11 cellular contexts compared by ENCODE assay signal in genomic region chr4:3040447-3041191, GRCh38. TPM values are rescaled to one million over a fixed set of nuclear protein-coding genes. Genes with fewer than 3 reads are reported as not detected.
DNase-seq lines count a peak whose midpoint lies in the region; ATAC-seq and TF ChIP-seq lines count a peak whose summit lies in the region.
"Had no signal": no experiment of that assay in that cellular context is flagged by ENCODE, and none has a peak within 500 bp of the region (broad histone marks: within the 10 kb centered on the region; RNA-seq: fewer than 3 reads in every experiment).

No MANE protein-coding gene starts in this region.

- no peaks in the 10 kb centered on the region for H3K27me3 ChIP-seq in heart left ventricle
- H3K27me3 ChIP-seq in esophagus muscularis mucosa: peaks cover 0 to 17% (median 0%) of the 10 kb centered on the region in 4 donors
- H3K27me3 ChIP-seq in transverse colon: no peaks in the 10 kb centered on the region
- H3K27me3 ChIP-seq: ascending aorta had no signal

- H3K9me3 ChIP-seq in heart left ventricle (no peaks in the 10 kb centered on the region), esophagus muscularis mucosa (no peaks in the 10 kb centered on the region), transverse colon (no peaks in the 10 kb centered on the region)
- H3K9me3 ChIP-seq: ascending aorta had no signal

- peak overlapping the region in 9 of 12 donors; percentile 54 to 88 (median 75) for H3K27ac ChIP-seq in heart left ventricle
- H3K27ac ChIP-seq in esophagus muscularis mucosa (replicated peaks in 1 of 4): peak overlapping the region in 2 of 4 donors; percentile 69 to 71
- peak overlapping the region in 3 of 4 donors; percentile 44 to 76 (median 53) for H3K27ac ChIP-seq in transverse colon

- ATAC-seq in heart left ventricle (no peak), Right ventricle myocardium inferior (no peak), HG03175 (IDR thresholded peaks at IDR 0.05; ENCODE audit: unreplicated experiment) (peak; percentile 48), GM18861 (IDR thresholded peaks at IDR 0.05; ENCODE audit: unreplicated experiment) (no peak), GM18873 (IDR thresholded peaks at IDR 0.05; ENCODE audit: low FRiP score, unreplicated experiment) (no peak)

- H3K4me1 ChIP-seq in heart left ventricle (peaks cover 0 to 54% (median 25%) of the 10 kb centered on the region in 12 donors), esophagus muscularis mucosa (peaks cover 21 to 46% (median 38%) of the 10 kb centered on the region in 4 donors), transverse colon (peaks cover 0 to 41% (median 17%) of the 10 kb centered on the region in 4 donors)

- peak overlapping the region; percentile 19 to 63 (median 56) for H3K4me3 ChIP-seq in heart left ventricle
- peak overlapping the region; percentile 46 to 59 (median 52) for H3K4me3 ChIP-seq in esophagus muscularis mucosa
- peak overlapping the region in 2 of 4 donors; percentile 34 to 50 for H3K4me3 ChIP-seq in transverse colon

- 87 to 89% (median 88%) methylated on average over 22 to 28 of the region's 28 CpGs for WGBS in heart left ventricle, 4 donors
- 80% methylated on average over 22 of the region's 28 CpGs for WGBS in esophagus muscularis mucosa
- WGBS in transverse colon (ENCODE audit: low coverage in 1 of 2), 2 donors: 74 to 81% methylated on average over 5 to 28 of the region's 28 CpGs

- in situ Hi-C loops in transverse colon (cut with MboI; ENCODE audit: low pct_ligation_motif_present in 1 of 4, low pct_unique_long_range_greater_than_20kb in 1 of 4, low sequenced_read_pairs in 3 of 4): no loop called here

- DNase-seq in heart left ventricle (no peak), Right ventricle myocardium inferior (ENCODE audit: missing footprints) (no peak), esophagus muscularis mucosa (ENCODE audit: extremely low spot score) (no peak), transverse colon (no peak), SIG-M5 (lab: John Stamatoyannopoulos, UW) (no peak)

- TF ChIP-seq EP300 in esophagus muscularis mucosa (IDR thresholded peaks at IDR 0.05) (no peak), transverse colon (IDR thresholded peaks at IDR 0.05; ENCODE audit: low read depth) (no peak)

- TF ChIP-seq CTCF in heart left ventricle (IDR thresholded peaks at IDR 0.05) (no peak), esophagus muscularis mucosa (IDR thresholded peaks at IDR 0.05) (no peak), transverse colon (IDR thresholded peaks at IDR 0.05) (no peak)

- H3K36me3 ChIP-seq in heart left ventricle (no peaks in the 10 kb centered on the region), esophagus muscularis mucosa (no peaks in the 10 kb centered on the region), transverse colon (no peaks in the 10 kb centered on the region)
- H3K36me3 ChIP-seq: ascending aorta had no signal

- intact Hi-C loops in heart left ventricle (cut with DNase I) (loop anchor here in 1 of 10 donors (5.0 kb wide), 1 partner anchor 278 kb away; no protein-coding TSS in a partner anchor), Right ventricle myocardium inferior (cut with DNase I) (no loop called here), esophagus muscularis mucosa (cut with DNase I) (no loop called here), transverse colon (cut with DNase I; ENCODE audit: low total_unique reads) (loop anchor here (10.0 kb wide), 1 partner anchor 276 kb away; no protein-coding TSS in a partner anchor)

- TF ChIP-seq POLR2A in heart left ventricle (IDR thresholded peaks at IDR 0.05) (no peak), esophagus muscularis mucosa (IDR thresholded peaks at IDR 0.05; ENCODE audit: low read depth) (no peak), transverse colon (IDR thresholded peaks at IDR 0.05) (no peak)

RNA-seq across cellular contexts. Expression of gene HTT-AS, which starts 33.7 kb away (rescaled TPM):
- total RNA-seq in heart left ventricle: not detected
- not detected for polyA plus RNA-seq in heart left ventricle
- total RNA-seq in Right ventricle myocardium inferior: not detected
- not detected for total RNA-seq in esophagus muscularis mucosa
- not detected for total RNA-seq in transverse colon
- total RNA-seq: ascending aorta, left ventricle myocardium superior, RPMI7951 had no signal

RNA-seq across cellular contexts. Expression of gene HTT, which starts 33.9 kb away (rescaled TPM):
- 100 to 1,000 TPM in 1 of 9 donors, 10 to 100 TPM in 8; 16.1 to 122 (median 33.9) TPM for total RNA-seq in heart left ventricle
- 10 to 100 TPM; 13.9 to 16.5 TPM for polyA plus RNA-seq in heart left ventricle
- total RNA-seq in Right ventricle myocardium inferior: 24.2 TPM
- total RNA-seq in esophagus muscularis mucosa: 10 to 100 TPM; 30.2 to 65.7 (median 49.3) TPM
- 100 to 1,000 TPM in 1 of 4 donors, 10 to 100 TPM in 3; 40.0 to 111 (median 79.4) TPM for total RNA-seq in transverse colon
